9 cellular contexts compared by ENCODE assay signal in genomic region chr15:52658955-52659354, GRCh38. TPM values are rescaled to one million over a fixed set of nuclear protein-coding genes. Genes with fewer than 3 reads are reported as not detected.
A peak's percentile ranks its signal among the peaks of the same experiment; 100 is the strongest.
DNase-seq lines count a peak whose midpoint lies in the region; ATAC-seq, FAIRE-seq and TF ChIP-seq lines count a peak whose summit lies in the region.
"Had no signal": no experiment of that assay in that cellular context is flagged by ENCODE, and none has a peak within 500 bp of the region (broad histone marks: within the 10 kb centered on the region; RNA-seq: fewer than 3 reads in every experiment).

No MANE protein-coding gene starts in this region.

- no peak overlapping the region for H2BK12ac ChIP-seq in trophoblast cell (ENCODE audit: low read length)

- ATAC-seq in GM21515 (IDR thresholded peaks at IDR 0.05; ENCODE audit: unreplicated experiment) (peak; percentile 69), HG03558 (IDR thresholded peaks at IDR 0.05; ENCODE audit: extremely low read depth, unreplicated experiment) (peak; percentile 75)

- H4K8ac ChIP-seq in trophoblast cell (ENCODE audit: low read depth, low read length), result no peak overlapping the region

- H2BK5ac ChIP-seq in trophoblast cell (ENCODE audit: low read depth, low read length, poor library complexity), result no peak overlapping the region

- no peaks in the 10 kb centered on the region for H4K20me1 ChIP-seq in smooth muscle cell (ENCODE audit: low read depth)

- no peak overlapping the region for H4K12ac ChIP-seq in trophoblast cell (ENCODE audit: low read depth, low read length)

- H3K79me1 ChIP-seq in trophoblast cell (ENCODE audit: low read length), result no peaks in the 10 kb centered on the region

- H3K27me3 ChIP-seq in smooth muscle cell (ENCODE audit: low read depth) (no peaks in the 10 kb centered on the region), trophoblast cell (ENCODE audit: insufficient read depth, low read length) (no peaks in the 10 kb centered on the region)

- H3K4me1 ChIP-seq in smooth muscle cell (ENCODE audit: low read depth), result peaks cover 18% of the 10 kb centered on the region
- H3K4me1 ChIP-seq in trophoblast cell (ENCODE audit: control insufficient read depth in 1 of 2, insufficient read depth in 2 of 2, low read length in 2 of 2), result no peaks in the 10 kb centered on the region

- H3K27ac ChIP-seq in caudate nucleus (ENCODE audit: low read depth, low read length) (peak overlapping the region; percentile 0), smooth muscle cell (ENCODE audit: low read depth) (no peak overlapping the region), trophoblast cell (ENCODE audit: low read depth, low read length) (no peak overlapping the region)
- H3K27ac ChIP-seq: VCaP had no signal

- H3K18ac ChIP-seq in trophoblast cell (ENCODE audit: low read length), result no peak overlapping the region

- H4K91ac ChIP-seq in trophoblast cell (ENCODE audit: low read depth, low read length), result no peak overlapping the region

- H3F3A ChIP-seq in smooth muscle cell (ENCODE audit: low read depth), result peaks cover 6% of the 10 kb centered on the region

- H3K36me3 ChIP-seq in smooth muscle cell (ENCODE audit: low read depth) (peaks cover 5% of the 10 kb centered on the region), trophoblast cell (ENCODE audit: control insufficient read depth in 1 of 2, insufficient read depth in 2 of 2, low read length in 2 of 2) (no peaks in the 10 kb centered on the region)

- H2AFZ ChIP-seq in smooth muscle cell (ENCODE audit: low read depth) (no peak overlapping the region), trophoblast cell (ENCODE audit: insufficient read depth, low read length, poor library complexity) (no peak overlapping the region)

- no peak overlapping the region for H3K4ac ChIP-seq in trophoblast cell (ENCODE audit: low read depth, low read length)

- H3K14ac ChIP-seq in trophoblast cell (ENCODE audit: low read length), result no peak overlapping the region

- TF ChIP-seq CTCF in smooth muscle cell (IDR thresholded peaks at IDR 0.05; ENCODE audit: borderline replicate concordance, insufficient read depth, poor library complexity, severe bottlenecking), result no peak

- H2BK120ac ChIP-seq in trophoblast cell (ENCODE audit: insufficient read depth, low read length, poor library complexity), result no peak overlapping the region

- H3K4me3 ChIP-seq in smooth muscle cell (no peak overlapping the region), trophoblast cell (ENCODE audit: low read depth, low read length) (no peak overlapping the region)

- H3K4me2 ChIP-seq in smooth muscle cell, result no peak overlapping the region
- no peak overlapping the region for H3K4me2 ChIP-seq in trophoblast cell (ENCODE audit: low read length)

- 94% methylated on average over 1 of the region's 1 CpG for WGBS in smooth muscle cell (ENCODE audit: low lambda C conversion rate)
- WGBS in trophoblast cell (ENCODE audit: extremely low coverage, insufficient coverage, insufficient read length), result no CpG with 5 or more reads among the region's 1 CpG

- no peak overlapping the region for H3K23ac ChIP-seq in trophoblast cell (ENCODE audit: low read length)

- no peak overlapping the region for H2AK5ac ChIP-seq in trophoblast cell (ENCODE audit: low read length)

- H3K9ac ChIP-seq in smooth muscle cell (ENCODE audit: low read depth), result no peak overlapping the region
- no peak overlapping the region for H3K9ac ChIP-seq in trophoblast cell (ENCODE audit: low read length)

- DNase-seq in GM18507 (ENCODE audit: extremely low spot score, insufficient read length, low read depth) (no peak), caudate nucleus (lab: John Stamatoyannopoulos, UW) (no peak), midbrain (lab: John Stamatoyannopoulos, UW) (no peak), NCI-H524 treated with DMSO at 0.1 percent for 48 hours (lab: John Stamatoyannopoulos, UW) (no peak), smooth muscle cell (lab: John Stamatoyannopoulos, UW; ENCODE audit: unreplicated experiment) (no peak), trophoblast cell (no peak)

- no peaks in the 10 kb centered on the region for H3K9me3 ChIP-seq in smooth muscle cell (replicated peaks; ENCODE audit: low read depth)
- no peaks in the 10 kb centered on the region for H3K9me3 ChIP-seq in trophoblast cell (ENCODE audit: insufficient read depth, low read depth, low read length)

- H3K79me2 ChIP-seq in smooth muscle cell (ENCODE audit: low read depth) (peaks cover 3% of the 10 kb centered on the region), trophoblast cell (ENCODE audit: control insufficient read depth, insufficient read depth, low read length, poor library complexity) (no peaks in the 10 kb centered on the region)

- peak; percentile 65 for FAIRE-seq in GM18507 (lab: Jason Lieb, UNC)

RNA-seq across cellular contexts. Expression of gene ATOSA, which starts 20.2 kb away (rescaled TPM):
- 45.0 and 45.1 TPM in 2 replicates for total RNA-seq in smooth muscle cell
- polyA plus RNA-seq in smooth muscle cell, result 10.3 and 12.3 TPM in 2 replicates
- polyA plus RNA-seq in trophoblast cell (2013), result 49.0 and 49.5 TPM in 2 replicates
